Comparison of ENCODE assay signal across 23 cellular contexts in genomic region chr1:188194916-188195315, GRCh38.
"Had no signal": no experiment of that assay in that cellular context is flagged by ENCODE, and none has a peak within 500 bp of the region (broad histone marks: within the 10 kb centered on the region; RNA-seq: fewer than 3 reads in every experiment).

No MANE protein-coding gene starts in this region.

- H3K27ac ChIP-seq: esophagus squamous epithelium, heart right ventricle, parathyroid adenoma, right lobe of liver, thoracic aorta, tibial nerve, vagina had no signal

- H3K36me3 ChIP-seq: esophagus squamous epithelium, heart right ventricle, right lobe of liver, thoracic aorta, tibial nerve, vagina had no signal

- H3K4me3 ChIP-seq: esophagus squamous epithelium, heart right ventricle, mucosa of descending colon, right lobe of liver, thoracic aorta, tibial nerve, vagina had no signal

- H3K4me1 ChIP-seq: esophagus squamous epithelium, heart right ventricle, parathyroid adenoma, right lobe of liver, tibial nerve, vagina had no signal

- DNase-seq: cortex of kidney; effector memory CD8-positive, alpha-beta T cell; erythroblast; esophagus squamous epithelium; foreskin melanocyte; glutamatergic neuron; heart right ventricle; hippocampal formation; left colon; left ventricle myocardium superior; mesenchymal stem cell; mucosa of descending colon; naive B cell; right lobe of liver; small intestine; stimulated activated CD4-positive, alpha-beta T cell treated with anti-CD3 and anti-CD28 coated beads, Interleukin-15, amount 100 ng/mL, for 24 hours; stimulated activated CD4-positive, alpha-beta T cell treated with anti-CD3 and anti-CD28 coated beads, Interleukin-2, amount 100 ng/mL, for 48 hours; stimulated activated naive B cell treated with anti-CD40 and anti-IgM and Interleukin-4, amounts not matched to agents 10 μg/mL and 1 μg/mL and 100 μg/mL, for 72 hours had no signal

- H3K9me3 ChIP-seq: esophagus squamous epithelium, right lobe of liver, thoracic aorta, vagina had no signal

- ATAC-seq: effector memory CD8-positive, alpha-beta T cell; heart right ventricle; left colon; left ventricle myocardium superior; mucosa of descending colon; natural killer cell treated with Interleukin-12 subunit alpha and Interleukin-12 subunit beta and Interleukin-15 and Interleukin-18, amount 100 ng/mL, for 72 hours; right lobe of liver; stimulated activated naive B cell treated with anti-CD40 and anti-IgM and Interleukin-4, amounts not matched to agents 10 μg/mL and 1 μg/mL and 100 μg/mL, for 72 hours had no signal

- H3K27me3 ChIP-seq: esophagus squamous epithelium, heart right ventricle, right lobe of liver, tibial nerve, vagina had no signal
